Comparison of ENCODE assay signal across 8 cellular contexts in the genomic region with DNA sequence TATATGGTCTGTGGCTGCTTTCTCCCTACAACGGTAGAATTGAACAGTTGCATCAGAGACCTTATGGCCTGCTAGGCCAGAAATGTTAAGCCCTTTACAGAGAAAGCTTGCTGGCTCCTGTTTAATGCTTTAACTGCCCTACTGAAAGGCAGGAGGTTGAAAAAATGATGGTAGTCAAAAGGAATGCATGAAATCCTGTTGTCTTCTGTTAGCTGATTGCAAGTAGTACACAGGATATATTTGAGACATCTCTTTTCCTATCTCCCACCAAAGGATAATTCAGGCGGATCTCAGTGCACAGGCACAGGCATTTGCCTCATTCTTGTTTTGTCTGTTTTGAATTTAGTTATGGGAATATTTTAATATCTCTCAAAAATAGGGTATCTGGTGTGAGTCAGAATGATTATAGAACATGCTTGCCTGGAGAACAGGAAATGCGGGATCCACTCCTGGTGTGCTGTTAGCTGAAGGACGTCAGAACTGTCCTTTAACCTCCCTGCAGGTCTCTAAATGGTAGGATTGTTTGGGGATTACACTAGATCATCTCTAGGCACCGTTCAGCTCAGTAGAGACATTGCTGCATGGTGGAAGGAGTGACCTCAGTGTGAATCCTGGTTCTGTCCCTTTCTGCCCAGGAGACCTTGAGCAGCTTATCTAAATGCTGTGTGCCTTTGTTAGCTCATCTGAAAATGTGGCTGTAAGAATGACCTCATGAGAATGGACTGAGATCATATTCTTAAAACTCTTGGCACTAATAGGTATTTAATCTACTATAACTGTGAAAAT. TPM values are rescaled to one million over a fixed set of nuclear protein-coding genes. Genes with fewer than 3 reads are reported as not detected.
DNase-seq lines count a peak whose midpoint lies in the region; ATAC-seq, FAIRE-seq and TF ChIP-seq lines count a peak whose summit lies in the region.

No MANE protein-coding gene starts in this region.

- H3K4me1 Mint-ChIP-seq in CD4-positive, CD25-positive, alpha-beta regulatory T cell = peaks cover 63 to 91% (median 74%) of the 10 kb centered on the region in 4 donors

- no peak for TF ChIP-seq CTCF in mucosa of descending colon (IDR thresholded peaks at IDR 0.05)

- peak overlapping the region; percentile 34 for H3K4me3 ChIP-seq in CD4-positive, CD25-positive, alpha-beta regulatory T cell (ENCODE audit: low read depth, low read length)
- H3K4me3 ChIP-seq in MG63 (no peak overlapping the region), mucosa of descending colon (no peak overlapping the region)

- peak overlapping the region; percentile 24 to 66 (median 54) for H3K4me3 Mint-ChIP-seq in CD4-positive, CD25-positive, alpha-beta regulatory T cell

- H3K27me3 Mint-ChIP-seq in CD4-positive, CD25-positive, alpha-beta regulatory T cell = no peaks in the 10 kb centered on the region

- H3K27me3 ChIP-seq in CD4-positive, CD25-positive, alpha-beta regulatory T cell (ENCODE audit: control insufficient read depth, insufficient read depth, low read length) = no peaks in the 10 kb centered on the region
- no peaks in the 10 kb centered on the region for H3K27me3 ChIP-seq in MG63

- no peaks in the 10 kb centered on the region for H3K9me3 ChIP-seq in CD4-positive, CD25-positive, alpha-beta regulatory T cell (ENCODE audit: control insufficient read depth in 2 of 2, low read length in 2 of 2)
- no peaks in the 10 kb centered on the region for H3K9me3 ChIP-seq in MG63
- no peaks in the 10 kb centered on the region for H3K9me3 ChIP-seq in mucosa of descending colon

- no peak for ATAC-seq in CD4-positive, CD25-positive, alpha-beta regulatory T cell (ENCODE audit: low read depth in 2 of 2)
- ATAC-seq in mucosa of descending colon (peak; percentile 24), GM18873 (IDR thresholded peaks at IDR 0.05; ENCODE audit: low FRiP score, unreplicated experiment) (no peak), GM21447 (IDR thresholded peaks at IDR 0.05; ENCODE audit: unreplicated experiment) (no peak)

- DNase-seq in CD4-positive, CD25-positive, alpha-beta regulatory T cell = no peak
- DNase-seq in MG63 = peak; percentile 38
- peak; percentile 69 for DNase-seq in dermis blood vessel endothelial cell
- no peak for DNase-seq in mucosa of descending colon
- no peak for DNase-seq in NCI-H1048 (lab: John Stamatoyannopoulos, UW)
- DNase-seq in frontal cortex (ENCODE audit: low spot score in 2 of 2) = no peak

- no peaks in the 10 kb centered on the region for H3K36me3 Mint-ChIP-seq in CD4-positive, CD25-positive, alpha-beta regulatory T cell

- intact Hi-C loops in mucosa of descending colon (cut with DNase I, micrococcal nuclease) = no loop called here

- FAIRE-seq in frontal cortex (lab: Jason Lieb, UNC) = no peak

- H3K9me3 Mint-ChIP-seq in CD4-positive, CD25-positive, alpha-beta regulatory T cell = no peaks in the 10 kb centered on the region

- no peaks in the 10 kb centered on the region for H3K36me3 ChIP-seq in CD4-positive, CD25-positive, alpha-beta regulatory T cell (ENCODE audit: control insufficient read depth, insufficient read depth, low read length)
- H3K36me3 ChIP-seq in MG63 = no peaks in the 10 kb centered on the region
- no peaks in the 10 kb centered on the region for H3K36me3 ChIP-seq in mucosa of descending colon (ENCODE audit: low read depth)

- peaks cover 77% of the 10 kb centered on the region for H3K4me1 ChIP-seq in CD4-positive, CD25-positive, alpha-beta regulatory T cell (ENCODE audit: control insufficient read depth, insufficient read depth, low read length, poor library complexity, severe bottlenecking)
- H3K4me1 ChIP-seq in mucosa of descending colon (ENCODE audit: low read depth) = peaks cover 4% of the 10 kb centered on the region

- H3K27ac Mint-ChIP-seq in CD4-positive, CD25-positive, alpha-beta regulatory T cell = peak overlapping the region; percentile 39 to 95 (median 89)

- peak overlapping the region; percentile 29 for H3K27ac ChIP-seq in CD4-positive, CD25-positive, alpha-beta regulatory T cell (ENCODE audit: insufficient read depth, low read length, poor library complexity, severe bottlenecking)

RNA-seq across cellular contexts. Expression of a gene that starts 49.5 kb away (rescaled TPM):
- total RNA-seq in CD4-positive, CD25-positive, alpha-beta regulatory T cell = 306 TPM
- polyA plus RNA-seq in CD4-positive, CD25-positive, alpha-beta regulatory T cell = 10 to 100 TPM; 43.8 to 57.8 (median 47.1) TPM
- 2.6 and 11.2 TPM in 2 replicates for total RNA-seq in MG63 (2014; rRNA removed; shearing (Covaris generic); ENCODE audit: low replicate concordance)
- total RNA-seq in dermis blood vessel endothelial cell (28.2 and 52.7 TPM in 2 replicates), mucosa of descending colon (10 to 100 TPM; 14.4 to 44.9 (median 18.9) TPM), frontal cortex (29.3 TPM)

Comparison
In these comparisons a context has a peak if more than half of its experiments do, and no peak if none do; other contexts are left out.
1. DNase-seq: peak in MG63 (single experiment) and dermis blood vessel endothelial cell (single experiment); none in CD4-positive, CD25-positive, alpha-beta regulatory T cell (0 of 3), mucosa of descending colon (0 of 3), NCI-H1048 (single experiment) and frontal cortex (0 of 2).